ENCODE assay signal across 15 cellular contexts in the genomic region with DNA sequence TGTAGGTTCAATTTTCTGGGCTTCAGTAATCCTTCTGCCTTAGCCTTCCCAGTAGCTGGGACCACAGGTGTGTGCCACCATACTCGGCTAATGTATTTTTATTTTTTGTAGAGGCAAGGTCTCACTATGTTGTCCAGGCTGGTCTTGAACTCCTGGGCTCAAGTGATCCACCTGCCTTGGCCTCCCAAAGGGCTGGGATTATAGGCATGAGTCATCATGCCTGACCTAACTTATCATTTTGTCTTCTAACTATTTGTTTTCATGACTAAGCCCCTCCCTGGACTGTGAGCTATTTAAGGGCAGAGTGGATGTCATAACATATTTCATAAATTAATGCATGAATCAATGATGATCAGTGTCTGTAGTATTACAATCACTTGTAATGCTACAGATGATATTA. TPM values are rescaled to one million over a fixed set of nuclear protein-coding genes. Genes with fewer than 3 reads are reported as not detected.
DNase-seq lines count a peak whose midpoint lies in the region; ATAC-seq, FAIRE-seq and TF ChIP-seq lines count a peak whose summit lies in the region.
"Had no signal": no experiment of that assay in that cellular context is flagged by ENCODE, and none has a peak within 500 bp of the region (broad histone marks: within the 10 kb centered on the region; RNA-seq: fewer than 3 reads in every experiment).

No MANE protein-coding gene starts in this region.

- FAIRE-seq in A549 (lab: Jason Lieb, UNC) = peak; percentile 28
- FAIRE-seq in HTR-8/SVneo (lab: Jason Lieb, UNC) = peak; percentile 26
- FAIRE-seq: GM12878 had no signal

- 76% methylated on average over 1 of the region's 1 CpG for WGBS in A549 (ENCODE audit: missing lambda C conversion rate)
- 92% methylated on average over 1 of the region's 1 CpG for WGBS in hepatocyte (ENCODE audit: low lambda C conversion rate, missing lambda C conversion rate)
- 100% methylated on average over 1 of the region's 1 CpG for WGBS in suprapubic skin

- peaks cover 30% of the 10 kb centered on the region for H3K4me1 ChIP-seq in A549
- peaks cover 4% of the 10 kb centered on the region for H3K4me1 ChIP-seq in hepatocyte (ENCODE audit: insufficient read depth)
- H3K4me1 ChIP-seq in suprapubic skin = peaks cover 8% of the 10 kb centered on the region

- H3K27me3 ChIP-seq in hepatocyte = no peaks in the 10 kb centered on the region
- no peaks in the 10 kb centered on the region for H3K27me3 ChIP-seq in suprapubic skin
- H3K27me3 ChIP-seq: ascending aorta, tibial artery had no signal

- no peaks in the 10 kb centered on the region for H3K9me2 ChIP-seq in hepatocyte (replicated peaks; ENCODE audit: insufficient read depth)

- no peak for TF ChIP-seq EP300 in A549 (IDR thresholded peaks at IDR 0.05)
- no peak for TF ChIP-seq EP300 in suprapubic skin (IDR thresholded peaks at IDR 0.05)

- no peak for TF ChIP-seq CTCF in A549 (IDR thresholded peaks at IDR 0.05)
- no peak for TF ChIP-seq CTCF in hepatocyte (IDR thresholded peaks at IDR 0.05; ENCODE audit: poor library complexity)
- no peak for TF ChIP-seq CTCF in suprapubic skin (IDR thresholded peaks at IDR 0.05)

- peak; percentile 53 to 72; a peak in 4 of 6 replicates for ATAC-seq in A549
- ATAC-seq: activated CD4-positive, alpha-beta T cell treated with anti-CD3 and anti-CD28 coated beads for 36 hours; GM12878 had no signal

- no peaks in the 10 kb centered on the region for H3K79me2 ChIP-seq in hepatocyte

- H3K36me3 ChIP-seq in hepatocyte (replicated peaks; ENCODE audit: insufficient read depth, low read depth) (no peaks in the 10 kb centered on the region), suprapubic skin (no peaks in the 10 kb centered on the region)
- H3K36me3 ChIP-seq: ascending aorta, tibial artery had no signal

- peak overlapping the region; percentile 18; the same call in 1 of the 3 replicates for H3K4me3 ChIP-seq in A549
- H3K4me3 ChIP-seq in hepatocyte = no peak overlapping the region
- no peak overlapping the region for H3K4me3 ChIP-seq in suprapubic skin
- H3K4me3 ChIP-seq: ascending aorta, GM12878, lung, tibial artery had no signal

- DNase-seq in A549 (ENCODE audit: low read depth in 1 of 2, low spot score in 1 of 2) (peak; percentile 47 to 78), HTR-8/SVneo (ENCODE audit: insufficient read length, low spot score) (peak; percentile 74), amniotic epithelial cell (ENCODE audit: low read depth) (peak; percentile 86), hepatocyte (ENCODE audit: low spot score) (no peak), T-helper 9 cell (no peak), NCI-H2107 (lab: John Stamatoyannopoulos, UW) (no peak), suprapubic skin (ENCODE audit: low spot score in 2 of 2) (no peak)
- no peak for DNase-seq in stimulated activated CD8-positive, alpha-beta memory T cell treated with anti-CD3 and anti-CD28 coated beads, Interleukin-4, amount 100 ng/mL, for 48 hours
- DNase-seq: activated CD4-positive, alpha-beta T cell treated with anti-CD3 and anti-CD28 coated beads for 36 hours; DMS153; endodermal cell; tibial artery had no signal

- POLR2A ChIA-PET in A549 (lab: Yijun Ruan, JAX) = interaction anchor here (1.8 to 2.4 kb wide), 2 partner anchors 57 to 82 kb away, joined by 14 to 16 read pairs; partner anchors contain the start of gene PIAS1

- H4K20me1 ChIP-seq in hepatocyte (ENCODE audit: insufficient read depth, poor library complexity, severe bottlenecking) = no peaks in the 10 kb centered on the region

- H3K27ac ChIP-seq in A549 (peak overlapping the region; percentile 71 to 76), hepatocyte (peak overlapping the region; percentile 12), suprapubic skin (no peak overlapping the region)
- H3K27ac ChIP-seq: ascending aorta, tibial artery had no signal

- H3K9me3 ChIP-seq in A549 (no peaks in the 10 kb centered on the region), hepatocyte (ENCODE audit: low read depth) (no peaks in the 10 kb centered on the region), suprapubic skin (no peaks in the 10 kb centered on the region)
- H3K9me3 ChIP-seq: ascending aorta, tibial artery had no signal

- H3K4me2 ChIP-seq in A549 = peak overlapping the region; percentile 84
- H3K4me2 ChIP-seq in hepatocyte = no peak overlapping the region

- TF ChIP-seq RAD21 in A549 (conservative IDR thresholded peaks at IDR 0.05 in 1 of 2, IDR thresholded peaks at IDR 0.05 in 1 of 2) = no peak

- H2AFZ ChIP-seq in hepatocyte = no peak overlapping the region

- no peak for TF ChIP-seq POLR2A in A549 (IDR thresholded peaks at IDR 0.05; ENCODE audit: low read length)
- TF ChIP-seq POLR2A in suprapubic skin (IDR thresholded peaks at IDR 0.05) = no peak

- CTCF ChIA-PET in A549 (lab: Yijun Ruan, JAX) = interaction anchor here (0.7 to 2.4 kb wide), 7 partner anchors 13 to 137 kb away, joined by 3 to 13 read pairs (median 3); partner anchors contain the start of gene PIAS1

TF ChIP-seq in A549, 52 proteins besides CTCF, POLR2A, EP300 and RAD21 (continues in another document):
- no peak for TF ChIP-seq SREBF2 (IDR thresholded peaks at IDR 0.05)
- no peak for TF ChIP-seq CEBPB (IDR thresholded peaks at IDR 0.05)
- no peak for TF ChIP-seq E2F6 (IDR thresholded peaks at IDR 0.05; ENCODE audit: borderline replicate concordance, low read depth)
- no peak for TF ChIP-seq MAX (IDR thresholded peaks at IDR 0.05)
- TF ChIP-seq FOXS1 (CRISPR knock-in tag; IDR thresholded peaks at IDR 0.05) = no peak
- TF ChIP-seq HOXB13 (CRISPR knock-in tag; IDR thresholded peaks at IDR 0.05; ENCODE audit: low read depth) = no peak
- no peak for TF ChIP-seq HMGXB4 (CRISPR knock-in tag; IDR thresholded peaks at IDR 0.05; ENCODE audit: borderline replicate concordance)
- TF ChIP-seq PBX3 (IDR thresholded peaks at IDR 0.05) = no peak
- TF ChIP-seq RCOR1 (IDR thresholded peaks at IDR 0.05; ENCODE audit: low read depth, low read length) = 0 out of 2 replicates have a peak, but pooled peaks have one; percentile 51
- no peak for TF ChIP-seq ZC3H11A (IDR thresholded peaks at IDR 0.05)
- TF ChIP-seq GATA3 (IDR thresholded peaks at IDR 0.05; ENCODE audit: borderline replicate concordance) = peak; percentile 15; the same call in 1 of the 2 replicates
- TF ChIP-seq KDM5A (IDR thresholded peaks at IDR 0.05) = no peak
- TF ChIP-seq MAZ (IDR thresholded peaks at IDR 0.05; ENCODE audit: borderline replicate concordance, low read depth, low read length) = no peak
- TF ChIP-seq FOSL2 (IDR thresholded peaks at IDR 0.05) = peak; percentile 77
- TF ChIP-seq FOSL2 (CRISPR knock-in tag; IDR thresholded peaks at IDR 0.05) = peak; percentile 98
- TF ChIP-seq CBX2 (IDR thresholded peaks at IDR 0.05; ENCODE audit: borderline replicate concordance, low read depth) = no peak
- no peak for TF ChIP-seq HEYL (CRISPR knock-in tag; IDR thresholded peaks at IDR 0.05)
- TF ChIP-seq BHLHE40 (IDR thresholded peaks at IDR 0.05; ENCODE audit: low read depth, low read length) = no peak
- TF ChIP-seq, protein P1, sequence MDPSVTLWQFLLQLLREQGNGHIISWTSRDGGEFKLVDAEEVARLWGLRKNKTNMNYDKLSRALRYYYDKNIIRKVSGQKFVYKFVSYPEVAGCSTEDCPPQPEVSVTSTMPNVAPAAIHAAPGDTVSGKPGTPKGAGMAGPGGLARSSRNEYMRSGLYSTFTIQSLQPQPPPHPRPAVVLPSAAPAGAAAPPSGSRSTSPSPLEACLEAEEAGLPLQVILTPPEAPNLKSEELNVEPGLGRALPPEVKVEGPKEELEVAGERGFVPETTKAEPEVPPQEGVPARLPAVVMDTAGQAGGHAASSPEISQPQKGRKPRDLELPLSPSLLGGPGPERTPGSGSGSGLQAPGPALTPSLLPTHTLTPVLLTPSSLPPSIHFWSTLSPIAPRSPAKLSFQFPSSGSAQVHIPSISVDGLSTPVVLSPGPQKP (IDR thresholded peaks at IDR 0.05; ENCODE audit: low read depth, low read length) = no peak

RNA-seq across cellular contexts. Expression of gene PIAS1, which starts 56.1 kb away (rescaled TPM):
- polyA plus RNA-seq in A549 (2011; rRNA removed) (49.5 and 53.7 TPM in 2 replicates), A549 (2017; fragmentation: RNase III; extraction: RNeasy Plus Mini Kit Qiagen cat#74134 plus additional on column Dnase treatment) (18.0 to 23.2 TPM (median 21.4 TPM) in 3 replicates), hepatocyte (45.4 and 66.8 TPM in 2 replicates)
- 15.7 and 16.1 TPM in 2 replicates for polyA plus RNA-seq in A549 (2012; cell fraction: cytosol; rRNA removed)
- polyA plus RNA-seq in A549 (2012; cell fraction: nucleus; rRNA removed) = 17.4 and 24.2 TPM in 2 replicates
- 97.3 and 119 TPM in 2 replicates for polyA minus RNA-seq in A549 (2011; rRNA and poly(A)+ RNA removed)
- total RNA-seq in hepatocyte (22.6 and 31.3 TPM in 2 replicates), suprapubic skin (10 to 100 TPM; 43.7 to 71.5 (median 52.5) TPM)

Comparison
In these comparisons a context has a peak if more than half of its experiments do, and no peak if none do; other contexts are left out.
1. DNase-seq: peak in A549 (2 of 2), HTR-8/SVneo (single experiment) and amniotic epithelial cell (single experiment); none in hepatocyte (single experiment), T-helper 9 cell (single experiment), NCI-H2107 (single experiment), suprapubic skin (0 of 2) and stimulated activated CD8-positive, alpha-beta memory T cell treated with anti-CD3 and anti-CD28 coated beads, Interleukin-4, amount 100 ng/mL, for 48 hours (single experiment).